Comparison of ENCODE assay signal across 6 cellular contexts in genomic region chr1:45523516-45523915, GRCh38. TPM values are rescaled to one million over a fixed set of nuclear protein-coding genes. Genes with fewer than 3 reads are reported as not detected.
A peak's percentile ranks its signal among the peaks of the same experiment; 100 is the strongest.
DNase-seq lines count a peak whose midpoint lies in the region; ATAC-seq, FAIRE-seq and TF ChIP-seq lines count a peak whose summit lies in the region.
"Not testable (repeated sequence)": the region's sequence is repeated elsewhere in the genome, so short reads cannot be mapped to it uniquely, and the experiment has no call there.

No MANE protein-coding gene starts in this region.

- not testable (repeated sequence) for BruUV-seq in HepG2 (replicated peaks; lab: Mats Ljungman, UMichigan)

- intact Hi-C loops in HepG2 (cut with micrococcal nuclease; ENCODE audit: unreplicated experiment) = not testable (repeated sequence)

- ATAC-seq in DND-41 (ENCODE audit: insufficient read depth, low read depth) = 0 out of 3 replicates have a peak, but pooled peaks have one; percentile 8
- ATAC-seq in HepG2; stimulated activated naive B cell treated with anti-CD40 and anti-IgM and Interleukin-4, amounts not matched to agents 10 μg/mL and 1 μg/mL and 100 μg/mL, for 72 hours (replicated peaks): not testable (repeated sequence)

- H3K27ac Mint-ChIP-seq in activated T-cell treated with anti-CD3 and anti-CD28 coated beads, Interleukin-2, amount 50 U/mL, for 24 hours = peak overlapping the region; percentile 97
- peak overlapping the region; percentile 98 for H3K27ac Mint-ChIP-seq in astrocyte (ENCODE audit: unreplicated experiment)
- H3K27ac Mint-ChIP-seq in stimulated activated naive B cell treated with anti-CD40 and anti-IgM and Interleukin-4, amounts not matched to agents 10 μg/mL and 1 μg/mL and 100 μg/mL, for 72 hours = peak overlapping the region; percentile 51

- DNase-seq in DND-41; activated T-cell treated with anti-CD3 and anti-CD28 coated beads, Interleukin-2, amount 50 U/mL, for 24 hours; astrocyte (ENCODE audit: low read depth); HepG2 (ENCODE audit: low spot score); stimulated activated naive B cell treated with anti-CD40 and anti-IgM and Interleukin-4, amounts not matched to agents 10 μg/mL and 1 μg/mL and 100 μg/mL, for 72 hours: not testable (repeated sequence)

- not testable (repeated sequence) for TF ChIP-seq EP300 in HepG2 (IDR thresholded peaks at IDR 0.05; ENCODE audit: low read depth in 2 of 2, low read length in 2 of 2); HepG2 (CRISPR knock-in tag; IDR thresholded peaks at IDR 0.05; ENCODE audit: borderline replicate concordance)

- H3K27me3 ChIP-seq in DND-41 (ENCODE audit: insufficient read depth, low read length, poor library complexity); Loucy (ENCODE audit: insufficient read depth, low read length, poor library complexity, severe bottlenecking); astrocyte (ENCODE audit: insufficient read depth, low read length); HepG2 (ENCODE audit: control insufficient read depth in 1 of 2, insufficient read depth in 2 of 2, low read length in 2 of 2): not testable (repeated sequence)

- H3K27ac ChIP-seq in DND-41 (ENCODE audit: low read length) (peak overlapping the region; percentile 54; the same call in 1 of the 2 replicates), HepG2 (ENCODE audit: extremely low read length, insufficient read depth, low read length) (peak overlapping the region; percentile 100)
- not testable (repeated sequence) for H3K27ac ChIP-seq in astrocyte (ENCODE audit: low read depth, low read length)

- 91% methylated on average over 2 of the region's 2 CpGs for WGBS in HepG2 (ENCODE audit: low lambda C conversion rate)

- not testable (repeated sequence) for H2AFZ ChIP-seq in DND-41 (ENCODE audit: low read depth, low read length); Loucy (ENCODE audit: low read length); astrocyte (ENCODE audit: low read depth, low read length); HepG2 (ENCODE audit: low read length)

- not testable (repeated sequence) for H3F3A ChIP-seq in Loucy (ENCODE audit: low read depth)

- TF ChIP-seq CTCF in DND-41 (IDR thresholded peaks at IDR 0.05; ENCODE audit: borderline replicate concordance, extremely low read depth, low read length, poor library complexity, severe bottlenecking); Loucy (conservative IDR thresholded peaks at IDR 0.05; ENCODE audit: low read length); astrocyte (IDR thresholded peaks at IDR 0.05; ENCODE audit: insufficient read depth, low read depth, low read length); HepG2 (CRISPR knock-in tag; IDR thresholded peaks at IDR 0.05): not testable (repeated sequence)

- not testable (repeated sequence) for TF ChIP-seq POLR2A in HepG2 (IDR thresholded peaks at IDR 0.05; ENCODE audit: insufficient read depth in 1 of 2, low read depth in 2 of 2, low read length in 2 of 2)

- H3K4me1 ChIP-seq in DND-41 (ENCODE audit: insufficient read depth, low read length) = peaks cover 41% of the 10 kb centered on the region
- peaks cover 42% of the 10 kb centered on the region for H3K4me1 ChIP-seq in Loucy (ENCODE audit: insufficient read depth, low read length, poor library complexity, severe bottlenecking)
- peaks cover 22% of the 10 kb centered on the region for H3K4me1 ChIP-seq in astrocyte (ENCODE audit: insufficient read depth, low read length)
- peaks cover 58% of the 10 kb centered on the region for H3K4me1 ChIP-seq in HepG2 (ENCODE audit: insufficient read depth, low read length)

- H3K36me3 ChIP-seq in DND-41 (ENCODE audit: insufficient read depth, low read length); Loucy (ENCODE audit: insufficient read depth, low read length); astrocyte (ENCODE audit: insufficient read depth, low read length); HepG2 (replicated peaks in 1 of 2; ENCODE audit: control insufficient read depth in 1 of 2, insufficient read depth in 2 of 2, low read length in 2 of 2): not testable (repeated sequence)

- not testable (repeated sequence) for H3K9me3 Mint-ChIP-seq in activated T-cell treated with anti-CD3 and anti-CD28 coated beads, Interleukin-2, amount 50 U/mL, for 24 hours; astrocyte (ENCODE audit: unreplicated experiment); stimulated activated naive B cell treated with anti-CD40 and anti-IgM and Interleukin-4, amounts not matched to agents 10 μg/mL and 1 μg/mL and 100 μg/mL, for 72 hours

- peak overlapping the region; percentile 8 for H3K4me3 Mint-ChIP-seq in activated T-cell treated with anti-CD3 and anti-CD28 coated beads, Interleukin-2, amount 50 U/mL, for 24 hours
- H3K4me3 Mint-ChIP-seq in astrocyte (ENCODE audit: unreplicated experiment); stimulated activated naive B cell treated with anti-CD40 and anti-IgM and Interleukin-4, amounts not matched to agents 10 μg/mL and 1 μg/mL and 100 μg/mL, for 72 hours: not testable (repeated sequence)

- not testable (repeated sequence) for H3K9me3 ChIP-seq in DND-41 (ENCODE audit: insufficient read depth, low read length, severe bottlenecking); Loucy (ENCODE audit: insufficient read depth, low read depth, low read length); astrocyte (ENCODE audit: insufficient read depth, low read depth, low read length); HepG2 (ENCODE audit: low read length)

- H3K4me2 ChIP-seq in DND-41 (ENCODE audit: insufficient read depth, low read length); astrocyte (ENCODE audit: low read length); HepG2 (ENCODE audit: low read depth, low read length): not testable (repeated sequence)
- peak overlapping the region; percentile 35 for H3K4me2 ChIP-seq in Loucy (ENCODE audit: low read depth, low read length, poor library complexity, severe bottlenecking)

- peaks cover 39% of the 10 kb centered on the region for H3K4me1 Mint-ChIP-seq in activated T-cell treated with anti-CD3 and anti-CD28 coated beads, Interleukin-2, amount 50 U/mL, for 24 hours (ENCODE audit: low read depth)
- peaks cover 23% of the 10 kb centered on the region for H3K4me1 Mint-ChIP-seq in astrocyte (ENCODE audit: low read depth, unreplicated experiment)
- H3K4me1 Mint-ChIP-seq in stimulated activated naive B cell treated with anti-CD40 and anti-IgM and Interleukin-4, amounts not matched to agents 10 μg/mL and 1 μg/mL and 100 μg/mL, for 72 hours = peaks cover 24 to 54% of the 10 kb centered on the region in 2 donors

- in situ Hi-C loops in HepG2 (cut with HindIII; ENCODE audit: extremely low pct_ligation_motif_present, low pct_unique_long_range_greater_than_20kb) = not testable (repeated sequence)

- FAIRE-seq in astrocyte (lab: Jason Lieb, UNC) (peak; percentile 39), HepG2 (lab: Jason Lieb, UNC) (peak; percentile 32)

- CTCF ChIA-PET in HepG2 (lab: Yijun Ruan, JAX; ENCODE audit: low intra/inter-chr PET ratio, low total read pairs) = not testable (repeated sequence)

- not testable (repeated sequence) for H3K27me3 Mint-ChIP-seq in activated T-cell treated with anti-CD3 and anti-CD28 coated beads, Interleukin-2, amount 50 U/mL, for 24 hours; astrocyte (ENCODE audit: low read depth, unreplicated experiment); stimulated activated naive B cell treated with anti-CD40 and anti-IgM and Interleukin-4, amounts not matched to agents 10 μg/mL and 1 μg/mL and 100 μg/mL, for 72 hours

- H3K79me2 ChIP-seq in DND-41 (ENCODE audit: insufficient read depth, low read length) = peaks cover 33% of the 10 kb centered on the region
- H3K79me2 ChIP-seq in Loucy (ENCODE audit: insufficient read depth, low read length) = peaks cover 31% of the 10 kb centered on the region
- H3K79me2 ChIP-seq in astrocyte (ENCODE audit: insufficient read depth, low read length) = peaks cover 32% of the 10 kb centered on the region
- H3K79me2 ChIP-seq in HepG2 (ENCODE audit: insufficient read depth, low read length) = peaks cover 35% of the 10 kb centered on the region

- H3K36me3 Mint-ChIP-seq in activated T-cell treated with anti-CD3 and anti-CD28 coated beads, Interleukin-2, amount 50 U/mL, for 24 hours (ENCODE audit: low read depth) = peaks cover 31% of the 10 kb centered on the region
- not testable (repeated sequence) for H3K36me3 Mint-ChIP-seq in astrocyte (ENCODE audit: low read depth, unreplicated experiment)
- peaks cover 4 to 26% of the 10 kb centered on the region in 2 donors for H3K36me3 Mint-ChIP-seq in stimulated activated naive B cell treated with anti-CD40 and anti-IgM and Interleukin-4, amounts not matched to agents 10 μg/mL and 1 μg/mL and 100 μg/mL, for 72 hours

- not testable (repeated sequence) for H3K9me2 ChIP-seq in Loucy (replicated peaks; ENCODE audit: low read depth, low read length)

- not testable (repeated sequence) for H3K4me3 ChIP-seq in DND-41 (ENCODE audit: low read depth in 1 of 2, low read length in 2 of 2); Loucy (ENCODE audit: low read length, poor library complexity, severe bottlenecking); astrocyte (ENCODE audit: insufficient read depth, low read depth, low read length); HepG2 (replicated peaks in 1 of 3; ENCODE audit: insufficient read depth in 1 of 3, low read depth in 2 of 3, low read length in 3 of 3)

- POLR2A ChIA-PET in HepG2 (lab: Yijun Ruan, JAX) = interaction anchor here (2.2 to 13.3 kb wide), 5 partner anchors 14 to 163 kb away, joined by 13 to 690 read pairs (median 79); partner anchors contain the start of genes AKR1A1, GPBP1L1 and NASP

- not testable (repeated sequence) for H3K9ac ChIP-seq in DND-41 (ENCODE audit: low read depth, low read length); astrocyte (ENCODE audit: low read length); HepG2 (ENCODE audit: insufficient read depth, low read depth, low read length)
- H3K9ac ChIP-seq in Loucy (ENCODE audit: low read depth, low read length, poor library complexity, severe bottlenecking) = peak overlapping the region; percentile 97

- peaks cover 10% of the 10 kb centered on the region; the same call in 1 of the 2 replicates for H4K20me1 ChIP-seq in DND-41 (ENCODE audit: insufficient read depth, low read length)
- H4K20me1 ChIP-seq in Loucy (ENCODE audit: insufficient read depth, low read length, poor library complexity, severe bottlenecking) = peaks cover 11% of the 10 kb centered on the region
- H4K20me1 ChIP-seq in astrocyte (ENCODE audit: insufficient read depth, low read length) = peaks cover 27% of the 10 kb centered on the region
- peaks cover 29% of the 10 kb centered on the region for H4K20me1 ChIP-seq in HepG2 (ENCODE audit: insufficient read depth, low read length)

- not testable (repeated sequence) for TF ChIP-seq RAD21 in HepG2 (CRISPR knock-in tag; IDR thresholded peaks at IDR 0.05)

RNA-seq across cellular contexts. Expression of gene PRDX1, which starts 1.8 kb away (rescaled TPM):
- total RNA-seq in astrocyte = 861 and 986 TPM in 2 replicates
- total RNA-seq in HepG2 (2016; rRNA removed; fragmentation: Illumina TruSeq; extraction: Trizol) = 1,898 and 2,651 TPM in 2 replicates
- 648 and 690 TPM in 2 replicates for total RNA-seq in HepG2 (2016; cell fraction: cytosol; rRNA removed; fragmentation: Illumina TruSeq; extraction: Trizol; ENCODE audit: low read depth)
- 1,942 and 2,764 TPM in 2 replicates for total RNA-seq in HepG2 (2016; cell fraction: insoluble cytoplasmic fraction; rRNA removed; fragmentation: Illumina TruSeq; extraction: Trizol)
- 688 and 689 TPM in 2 replicates for total RNA-seq in HepG2 (2016; cell fraction: membrane; rRNA removed; fragmentation: Illumina TruSeq; extraction: Trizol)
- total RNA-seq in HepG2 (2016; cell fraction: nucleus; rRNA removed; fragmentation: Illumina TruSeq; extraction: Trizol) = 599 and 644 TPM in 2 replicates
- polyA plus RNA-seq in HepG2 (2011; rRNA removed) = 550 and 761 TPM in 2 replicates
- polyA plus RNA-seq in HepG2 (2011; cell fraction: cytosol; rRNA removed) = 477 and 587 TPM in 2 replicates
- 93.4 and 123 TPM in 2 replicates for polyA plus RNA-seq in HepG2 (2011; cell fraction: nucleus; rRNA removed)
- 725 and 786 TPM in 2 replicates for polyA plus RNA-seq in HepG2 (2012)
- 598 and 600 TPM in 2 replicates for polyA plus RNA-seq in HepG2 (2016; cell fraction: cytosol; fragmentation: Illumina TruSeq; extraction: Trizol; ENCODE audit: low read depth)
- 2,458 and 2,666 TPM in 2 replicates for polyA plus RNA-seq in HepG2 (2016; cell fraction: insoluble cytoplasmic fraction; fragmentation: Illumina TruSeq; extraction: Trizol; ENCODE audit: low read depth)
- polyA plus RNA-seq in HepG2 (2016; cell fraction: membrane; fragmentation: Illumina TruSeq; extraction: Trizol; ENCODE audit: low read depth) = 496 and 500 TPM in 2 replicates
- 910 and 953 TPM in 2 replicates for polyA plus RNA-seq in HepG2 (2016; cell fraction: nucleus; fragmentation: Illumina TruSeq; extraction: Trizol; ENCODE audit: insufficient read depth, low read depth)
- polyA minus RNA-seq in HepG2 (2011; rRNA and poly(A)+ RNA removed; ENCODE audit: low replicate concordance) = 219 and 566 TPM in 2 replicates
- polyA minus RNA-seq in HepG2 (2011; cell fraction: cytosol; rRNA and poly(A)+ RNA removed) = 202 and 238 TPM in 2 replicates
- 82.1 and 96.2 TPM in 2 replicates for polyA minus RNA-seq in HepG2 (2011; cell fraction: nucleus; rRNA and poly(A)+ RNA removed)

RNA-seq across cellular contexts. Expression of gene MMACHC, which starts 23.4 kb away (rescaled TPM):
- total RNA-seq in astrocyte (5.4 and 6.2 TPM in 2 replicates), HepG2 (2016; rRNA removed; fragmentation: Illumina TruSeq; extraction: Trizol) (10.3 and 13.4 TPM in 2 replicates)
- 1.7 and 1.8 TPM in 2 replicates for total RNA-seq in HepG2 (2016; cell fraction: cytosol; rRNA removed; fragmentation: Illumina TruSeq; extraction: Trizol; ENCODE audit: low read depth)
- 9.5 and 12.8 TPM in 2 replicates for total RNA-seq in HepG2 (2016; cell fraction: insoluble cytoplasmic fraction; rRNA removed; fragmentation: Illumina TruSeq; extraction: Trizol)
- total RNA-seq in HepG2 (2016; cell fraction: membrane; rRNA removed; fragmentation: Illumina TruSeq; extraction: Trizol) = 6.3 and 6.7 TPM in 2 replicates
- 4.7 and 6.2 TPM in 2 replicates for total RNA-seq in HepG2 (2016; cell fraction: nucleus; rRNA removed; fragmentation: Illumina TruSeq; extraction: Trizol)
- polyA plus RNA-seq in HepG2 (2011; rRNA removed) = 11.6 and 12.9 TPM in 2 replicates
- 10.0 and 13.8 TPM in 2 replicates for polyA plus RNA-seq in HepG2 (2011; cell fraction: cytosol; rRNA removed)
- 6.5 and 7.9 TPM in 2 replicates for polyA plus RNA-seq in HepG2 (2011; cell fraction: nucleus; rRNA removed)
- 5.7 and 8.2 TPM in 2 replicates for polyA plus RNA-seq in HepG2 (2012)
- polyA plus RNA-seq in HepG2 (2016; cell fraction: cytosol; fragmentation: Illumina TruSeq; extraction: Trizol; ENCODE audit: low read depth) = 2.7 and 4.1 TPM in 2 replicates
- polyA plus RNA-seq in HepG2 (2016; cell fraction: insoluble cytoplasmic fraction; fragmentation: Illumina TruSeq; extraction: Trizol; ENCODE audit: low read depth) = 16.0 and 18.0 TPM in 2 replicates
- 9.0 and 9.8 TPM in 2 replicates for polyA plus RNA-seq in HepG2 (2016; cell fraction: membrane; fragmentation: Illumina TruSeq; extraction: Trizol; ENCODE audit: low read depth)
- 7.7 and 8.8 TPM in 2 replicates for polyA plus RNA-seq in HepG2 (2016; cell fraction: nucleus; fragmentation: Illumina TruSeq; extraction: Trizol; ENCODE audit: insufficient read depth, low read depth)
- polyA minus RNA-seq in HepG2 (2011; rRNA and poly(A)+ RNA removed; ENCODE audit: low replicate concordance) = 44.1 and 56.1 TPM in 2 replicates
- 11.0 and 11.6 TPM in 2 replicates for polyA minus RNA-seq in HepG2 (2011; cell fraction: cytosol; rRNA and poly(A)+ RNA removed)
- polyA minus RNA-seq in HepG2 (2011; cell fraction: nucleus; rRNA and poly(A)+ RNA removed) = 7.9 and 9.4 TPM in 2 replicates

RNA-seq across cellular contexts. Expression of gene CCDC163, which starts 23.6 kb away (rescaled TPM):
- total RNA-seq in astrocyte (3.0 and 3.5 TPM in 2 replicates), HepG2 (2016; rRNA removed; fragmentation: Illumina TruSeq; extraction: Trizol) (4.4 and 5.2 TPM in 2 replicates)
- 1.7 and 2.0 TPM in 2 replicates for total RNA-seq in HepG2 (2016; cell fraction: cytosol; rRNA removed; fragmentation: Illumina TruSeq; extraction: Trizol; ENCODE audit: low read depth)
- total RNA-seq in HepG2 (2016; cell fraction: insoluble cytoplasmic fraction; rRNA removed; fragmentation: Illumina TruSeq; extraction: Trizol) = 3.6 and 5.0 TPM in 2 replicates
- total RNA-seq in HepG2 (2016; cell fraction: membrane; rRNA removed; fragmentation: Illumina TruSeq; extraction: Trizol) = 4.4 and 4.6 TPM in 2 replicates
- 3.7 and 7.2 TPM in 2 replicates for total RNA-seq in HepG2 (2016; cell fraction: nucleus; rRNA removed; fragmentation: Illumina TruSeq; extraction: Trizol)
- 8.3 and 8.4 TPM in 2 replicates for polyA plus RNA-seq in HepG2 (2011; rRNA removed)
- 7.4 and 7.9 TPM in 2 replicates for polyA plus RNA-seq in HepG2 (2011; cell fraction: cytosol; rRNA removed)
- polyA plus RNA-seq in HepG2 (2011; cell fraction: nucleus; rRNA removed) = 9.2 and 10.0 TPM in 2 replicates
- polyA plus RNA-seq in HepG2 (2012) = 3.7 and 3.9 TPM in 2 replicates
- 1.1 and 2.1 TPM in 2 replicates for polyA plus RNA-seq in HepG2 (2016; cell fraction: cytosol; fragmentation: Illumina TruSeq; extraction: Trizol; ENCODE audit: low read depth)
- 4.7 and 5.7 TPM in 2 replicates for polyA plus RNA-seq in HepG2 (2016; cell fraction: insoluble cytoplasmic fraction; fragmentation: Illumina TruSeq; extraction: Trizol; ENCODE audit: low read depth)
- 3.4 and 4.3 TPM in 2 replicates for polyA plus RNA-seq in HepG2 (2016; cell fraction: membrane; fragmentation: Illumina TruSeq; extraction: Trizol; ENCODE audit: low read depth)
- 12.7 and 14.5 TPM in 2 replicates for polyA plus RNA-seq in HepG2 (2016; cell fraction: nucleus; fragmentation: Illumina TruSeq; extraction: Trizol; ENCODE audit: insufficient read depth, low read depth)
- polyA minus RNA-seq in HepG2 (2011; rRNA and poly(A)+ RNA removed; ENCODE audit: low replicate concordance) = 8.9 and 15.8 TPM in 2 replicates
- polyA minus RNA-seq in HepG2 (2011; cell fraction: cytosol; rRNA and poly(A)+ RNA removed) = 2.3 and 3.3 TPM in 2 replicates
- 5.3 and 5.6 TPM in 2 replicates for polyA minus RNA-seq in HepG2 (2011; cell fraction: nucleus; rRNA and poly(A)+ RNA removed)

RNA-seq across cellular contexts. Expression of gene AKR1A1, which starts 27.1 kb away (rescaled TPM):
- total RNA-seq in astrocyte = 118 and 129 TPM in 2 replicates
- 217 and 233 TPM in 2 replicates for total RNA-seq in HepG2 (2016; rRNA removed; fragmentation: Illumina TruSeq; extraction: Trizol)
- 83.2 and 92.8 TPM in 2 replicates for total RNA-seq in HepG2 (2016; cell fraction: cytosol; rRNA removed; fragmentation: Illumina TruSeq; extraction: Trizol; ENCODE audit: low read depth)
- 217 and 238 TPM in 2 replicates for total RNA-seq in HepG2 (2016; cell fraction: insoluble cytoplasmic fraction; rRNA removed; fragmentation: Illumina TruSeq; extraction: Trizol)
- total RNA-seq in HepG2 (2016; cell fraction: membrane; rRNA removed; fragmentation: Illumina TruSeq; extraction: Trizol) = 122 and 152 TPM in 2 replicates
- 126 and 130 TPM in 2 replicates for total RNA-seq in HepG2 (2016; cell fraction: nucleus; rRNA removed; fragmentation: Illumina TruSeq; extraction: Trizol)
- polyA plus RNA-seq in HepG2 (2011; rRNA removed) = 181 and 188 TPM in 2 replicates
- polyA plus RNA-seq in HepG2 (2011; cell fraction: cytosol; rRNA removed) = 171 and 206 TPM in 2 replicates
- polyA plus RNA-seq in HepG2 (2011; cell fraction: nucleus; rRNA removed) = 120 and 146 TPM in 2 replicates
- polyA plus RNA-seq in HepG2 (2012) = 115 TPM in 2 replicates
- polyA plus RNA-seq in HepG2 (2016; cell fraction: cytosol; fragmentation: Illumina TruSeq; extraction: Trizol; ENCODE audit: low read depth) = 68.5 and 93.5 TPM in 2 replicates
- polyA plus RNA-seq in HepG2 (2016; cell fraction: insoluble cytoplasmic fraction; fragmentation: Illumina TruSeq; extraction: Trizol; ENCODE audit: low read depth) = 208 and 214 TPM in 2 replicates
- polyA plus RNA-seq in HepG2 (2016; cell fraction: membrane; fragmentation: Illumina TruSeq; extraction: Trizol; ENCODE audit: low read depth) = 89.6 and 126 TPM in 2 replicates
- 233 and 234 TPM in 2 replicates for polyA plus RNA-seq in HepG2 (2016; cell fraction: nucleus; fragmentation: Illumina TruSeq; extraction: Trizol; ENCODE audit: insufficient read depth, low read depth)
- 185 and 208 TPM in 2 replicates for polyA minus RNA-seq in HepG2 (2011; rRNA and poly(A)+ RNA removed; ENCODE audit: low replicate concordance)
- 70.5 and 79.0 TPM in 2 replicates for polyA minus RNA-seq in HepG2 (2011; cell fraction: cytosol; rRNA and poly(A)+ RNA removed)
- polyA minus RNA-seq in HepG2 (2011; cell fraction: nucleus; rRNA and poly(A)+ RNA removed) = 93.6 and 111 TPM in 2 replicates

RNA-seq across cellular contexts. Expression of gene TESK2, which starts 32.6 kb away (rescaled TPM):
- 1.7 and 2.0 TPM in 2 replicates for total RNA-seq in astrocyte
- 5.5 and 6.9 TPM in 2 replicates for total RNA-seq in HepG2 (2016; rRNA removed; fragmentation: Illumina TruSeq; extraction: Trizol)
- 2.9 and 3.4 TPM in 2 replicates for total RNA-seq in HepG2 (2016; cell fraction: cytosol; rRNA removed; fragmentation: Illumina TruSeq; extraction: Trizol; ENCODE audit: low read depth)
- total RNA-seq in HepG2 (2016; cell fraction: insoluble cytoplasmic fraction; rRNA removed; fragmentation: Illumina TruSeq; extraction: Trizol) = 5.6 and 6.8 TPM in 2 replicates
- 8.7 and 9.4 TPM in 2 replicates for total RNA-seq in HepG2 (2016; cell fraction: membrane; rRNA removed; fragmentation: Illumina TruSeq; extraction: Trizol)
- 6.2 and 6.8 TPM in 2 replicates for total RNA-seq in HepG2 (2016; cell fraction: nucleus; rRNA removed; fragmentation: Illumina TruSeq; extraction: Trizol)
- polyA plus RNA-seq in HepG2 (2011; rRNA removed) = 8.8 and 9.6 TPM in 2 replicates
- polyA plus RNA-seq in HepG2 (2011; cell fraction: cytosol; rRNA removed) = 9.0 and 9.1 TPM in 2 replicates
- polyA plus RNA-seq in HepG2 (2011; cell fraction: nucleus; rRNA removed) = 10.2 TPM in 2 replicates
- polyA plus RNA-seq in HepG2 (2012) = 6.1 and 8.0 TPM in 2 replicates
- polyA plus RNA-seq in HepG2 (2016; cell fraction: cytosol; fragmentation: Illumina TruSeq; extraction: Trizol; ENCODE audit: low read depth) = 2.3 and 2.9 TPM in 2 replicates
- 5.0 and 6.3 TPM in 2 replicates for polyA plus RNA-seq in HepG2 (2016; cell fraction: insoluble cytoplasmic fraction; fragmentation: Illumina TruSeq; extraction: Trizol; ENCODE audit: low read depth)
- polyA plus RNA-seq in HepG2 (2016; cell fraction: membrane; fragmentation: Illumina TruSeq; extraction: Trizol; ENCODE audit: low read depth) = 6.6 and 6.8 TPM in 2 replicates
- polyA plus RNA-seq in HepG2 (2016; cell fraction: nucleus; fragmentation: Illumina TruSeq; extraction: Trizol; ENCODE audit: insufficient read depth, low read depth) = 8.1 and 8.7 TPM in 2 replicates
- polyA minus RNA-seq in HepG2 (2011; rRNA and poly(A)+ RNA removed; ENCODE audit: low replicate concordance) = 4.1 and 11.9 TPM in 2 replicates
- 4.9 and 5.6 TPM in 2 replicates for polyA minus RNA-seq in HepG2 (2011; cell fraction: cytosol; rRNA and poly(A)+ RNA removed)
- polyA minus RNA-seq in HepG2 (2011; cell fraction: nucleus; rRNA and poly(A)+ RNA removed) = 7.0 and 7.3 TPM in 2 replicates
